ENCODE assay signal across 8 cellular contexts in genomic region chr5:56328753-56329560, GRCh38.
DNase-seq lines count a peak whose midpoint lies in the region; ATAC-seq and TF ChIP-seq lines count a peak whose summit lies in the region.

No MANE protein-coding gene starts in this region.

- TF ChIP-seq CTCF in natural killer cell (IDR thresholded peaks at IDR 0.05) (no peak), neural progenitor cell (IDR thresholded peaks at IDR 0.05) (no peak)

- H3K36me3 Mint-ChIP-seq in activated T-cell treated with anti-CD3 and anti-CD28 coated beads, Interleukin-2, amount 50 U/mL, for 72 hours (ENCODE audit: insufficient read depth in 2 of 2) = peaks cover under 1 to 4% of the 10 kb centered on the region in 2 donors
- H3K36me3 Mint-ChIP-seq in natural killer cell (no peaks in the 10 kb centered on the region), neural progenitor cell (peaks cover 1% of the 10 kb centered on the region)

- no peak overlapping the region for H3K27ac ChIP-seq in neural progenitor cell

- no peaks in the 10 kb centered on the region for H4K20me1 ChIP-seq in neural progenitor cell (ENCODE audit: low read depth)

- no peak overlapping the region for H3K4me3 ChIP-seq in neural progenitor cell

- H3K4me2 ChIP-seq in neural progenitor cell = no peak overlapping the region

- peak overlapping the region; percentile 99 for H3K27ac Mint-ChIP-seq in activated T-cell treated with anti-CD3 and anti-CD28 coated beads, Interleukin-2, amount 50 U/mL, for 72 hours
- H3K27ac Mint-ChIP-seq in natural killer cell (no peak overlapping the region), neural progenitor cell (no peak overlapping the region)

- H3K27me3 Mint-ChIP-seq in activated T-cell treated with anti-CD3 and anti-CD28 coated beads, Interleukin-2, amount 50 U/mL, for 72 hours (ENCODE audit: low read depth) = no peaks in the 10 kb centered on the region
- peaks cover 27 to 32% of the 10 kb centered on the region in 2 donors for H3K27me3 Mint-ChIP-seq in natural killer cell (ENCODE audit: low read depth in 2 of 2)
- H3K27me3 Mint-ChIP-seq in neural progenitor cell (ENCODE audit: insufficient read depth, low read depth) = peaks cover 2% of the 10 kb centered on the region

- H3K36me3 ChIP-seq in neural progenitor cell = no peaks in the 10 kb centered on the region

- no peak overlapping the region for H2AFZ ChIP-seq in neural progenitor cell (replicated peaks)

- H3K9ac ChIP-seq in neural progenitor cell = no peak overlapping the region

- H3K9me3 ChIP-seq in neural progenitor cell (ENCODE audit: low read depth) = no peaks in the 10 kb centered on the region

- H3K79me2 ChIP-seq in neural progenitor cell (ENCODE audit: low read depth) = no peaks in the 10 kb centered on the region

- peaks cover 66% of the 10 kb centered on the region for H3K4me1 Mint-ChIP-seq in activated T-cell treated with anti-CD3 and anti-CD28 coated beads, Interleukin-2, amount 50 U/mL, for 72 hours (ENCODE audit: low read depth)
- H3K4me1 Mint-ChIP-seq in natural killer cell (peaks cover 8 to 12% of the 10 kb centered on the region in 2 donors), neural progenitor cell (peaks cover 8% of the 10 kb centered on the region)

- peak; percentile 73 to 74 for ATAC-seq in activated T-cell treated with anti-CD3 and anti-CD28 coated beads, Interleukin-2, amount 50 U/mL, for 72 hours (replicated peaks in 1 of 2)
- ATAC-seq in natural killer cell = peak in 2 of 3 donors; percentile 46 to 47

- H3F3A ChIP-seq in neural progenitor cell (ENCODE audit: low read depth) = no peaks in the 10 kb centered on the region

- intact Hi-C loops in natural killer cell (cut with micrococcal nuclease) = no loop called here

- DNase-seq in activated CD4-positive, CD25-positive, alpha-beta regulatory T cell treated with anti-CD3 and anti-CD28 coated beads, Interleukin-2, amount 50 U/mL, for 16 hours (ENCODE audit: low read depth, low spot score) = peak; percentile 21
- no peak for DNase-seq in activated CD4-positive, CD25-positive, alpha-beta regulatory T cell (lab: John Stamatoyannopoulos, UW)
- DNase-seq in HPDE6-E6E7 (ENCODE audit: extremely low spot score) (peak; percentile 42), natural killer cell (no peak), AG20443 (ENCODE audit: low spot score) (no peak), NCI-H748 (lab: John Stamatoyannopoulos, UW; ENCODE audit: unreplicated experiment) (no peak), neural progenitor cell (ENCODE audit: low spot score) (no peak)
- DNase-seq in activated T-cell treated with anti-CD3 and anti-CD28 coated beads, Interleukin-2, amount 50 U/mL, for 72 hours = peak; percentile 57 to 69

- peak overlapping the region; percentile 71 to 94 for H3K4me3 Mint-ChIP-seq in activated T-cell treated with anti-CD3 and anti-CD28 coated beads, Interleukin-2, amount 50 U/mL, for 72 hours
- H3K4me3 Mint-ChIP-seq in natural killer cell (no peak overlapping the region), neural progenitor cell (no peak overlapping the region)

- H3K27me3 ChIP-seq in neural progenitor cell = no peaks in the 10 kb centered on the region

- peaks cover 10% of the 10 kb centered on the region for H3K4me1 ChIP-seq in neural progenitor cell

- H3K9me3 Mint-ChIP-seq in activated T-cell treated with anti-CD3 and anti-CD28 coated beads, Interleukin-2, amount 50 U/mL, for 72 hours = peaks cover under 1 to 1% of the 10 kb centered on the region in 2 donors
- H3K9me3 Mint-ChIP-seq in natural killer cell (no peaks in the 10 kb centered on the region), neural progenitor cell (peaks cover 6% of the 10 kb centered on the region)

Comparison
In these comparisons a context has a peak if more than half of its experiments do, and no peak if none do; other contexts are left out.
1. DNase-seq: peak in activated CD4-positive, CD25-positive, alpha-beta regulatory T cell treated with anti-CD3 and anti-CD28 coated beads, Interleukin-2, amount 50 U/mL, for 16 hours (single experiment), HPDE6-E6E7 (single experiment) and activated T-cell treated with anti-CD3 and anti-CD28 coated beads, Interleukin-2, amount 50 U/mL, for 72 hours (2 of 2); none in activated CD4-positive, CD25-positive, alpha-beta regulatory T cell (0 of 4), natural killer cell (single experiment), AG20443 (single experiment), NCI-H748 (single experiment) and neural progenitor cell (single experiment).
2. H3K4me3 Mint-ChIP-seq: peak in activated T-cell treated with anti-CD3 and anti-CD28 coated beads, Interleukin-2, amount 50 U/mL, for 72 hours (2 of 2); none in natural killer cell (single experiment) and neural progenitor cell (single experiment).